Comparison of ENCODE assay signal across 19 cellular contexts in genomic region chr5:62385136-62385535, GRCh38. TPM values are rescaled to one million over a fixed set of nuclear protein-coding genes. Genes with fewer than 3 reads are reported as not detected.
DNase-seq lines count a peak whose midpoint lies in the region; ATAC-seq, FAIRE-seq and TF ChIP-seq lines count a peak whose summit lies in the region.
"Had no signal": no experiment of that assay in that cellular context is flagged by ENCODE, and none has a peak within 500 bp of the region (broad histone marks: within the 10 kb centered on the region; RNA-seq: fewer than 3 reads in every experiment).

No MANE protein-coding gene starts in this region.

- no peak for TF ChIP-seq CTCF in Calu3 (IDR thresholded peaks at IDR 0.05; ENCODE audit: unreplicated experiment)
- TF ChIP-seq CTCF in LNCaP clone FGC (IDR thresholded peaks at IDR 0.05; ENCODE audit: control insufficient read depth, extremely low read depth, insufficient read depth) = no peak
- TF ChIP-seq CTCF in epithelial cell of esophagus (IDR thresholded peaks at IDR 0.05; ENCODE audit: insufficient read depth, low read depth, low read length, missing control alignments) = no peak
- no peak for TF ChIP-seq CTCF in pancreas (IDR thresholded peaks at IDR 0.05)
- no peak for TF ChIP-seq CTCF in upper lobe of left lung (IDR thresholded peaks at IDR 0.05)

- H3K23ac ChIP-seq in neuronal stem cell (ENCODE audit: low read depth, low read length, poor library complexity) = no peak overlapping the region

- H3K79me1 ChIP-seq in neuronal stem cell (ENCODE audit: low read depth, low read length) = no peaks in the 10 kb centered on the region

- no peak for DNase-seq in Calu3
- DNase-seq in LNCaP clone FGC (ENCODE audit: low read depth) = peak; percentile 60
- DNase-seq in epithelial cell of esophagus (ENCODE audit: low read depth) = peak; percentile 78
- no peak for DNase-seq in pancreas
- no peak for DNase-seq in upper lobe of left lung
- DNase-seq in neuronal stem cell (ENCODE audit: low spot score) = no peak
- DNase-seq: activated CD8-positive, alpha-beta memory T cell treated with anti-CD3 and anti-CD28 coated beads for 24 hours; activated gamma-delta T cell treated with Interleukin-2 at 50 U/mL for 16 hours; central memory CD4-positive, alpha-beta T cell; DND-41; HCEC 1CT; islet precursor cell; NCI-H226; SJCRH30; stimulated activated CD4-positive, alpha-beta T cell treated with anti-CD3 and anti-CD28 coated beads, Interleukin-12 subunit alpha, Interleukin-12 subunit beta, amount 100 ng/mL, for 4 hours; stomach had no signal

- peak overlapping the region; percentile 92 for H3K27ac Mint-ChIP-seq in Calu3 (ENCODE audit: unreplicated experiment)

- H3K14ac ChIP-seq in neuronal stem cell (ENCODE audit: low read length) = no peak overlapping the region

- no peaks in the 10 kb centered on the region for H3K9me3 Mint-ChIP-seq in Calu3 (ENCODE audit: low read depth, unreplicated experiment)

- no peak for FAIRE-seq in pancreas (lab: Jason Lieb, UNC)

- WGBS in pancreas, 2 donors = 56 to 57% methylated on average over 4 of the region's 4 CpGs
- 78 to 79% methylated on average over 4 of the region's 4 CpGs for WGBS in upper lobe of left lung, 2 donors
- no CpG with 5 or more reads among the region's 4 CpGs for WGBS in neuronal stem cell (ENCODE audit: extremely low coverage in 2 of 2, insufficient read length in 2 of 2, insufficient replicate concordance in 1 of 2), 2 donors

- H4K91ac ChIP-seq in neuronal stem cell (ENCODE audit: low read depth, low read length, poor library complexity) = no peak overlapping the region

- H3K4me3 Mint-ChIP-seq in Calu3 (ENCODE audit: low read depth, unreplicated experiment) = peak overlapping the region; percentile 61

- no peak for TF ChIP-seq EP300 in upper lobe of left lung (IDR thresholded peaks at IDR 0.05)

- no peak overlapping the region for H2AK5ac ChIP-seq in neuronal stem cell (ENCODE audit: low read depth, low read length)

- no TSS peak for BruUV-seq in Calu3 (replicated peaks; lab: Mats Ljungman, UMichigan)

- no peak overlapping the region for H3K18ac ChIP-seq in neuronal stem cell (ENCODE audit: low read length)

- peaks cover 24% of the 10 kb centered on the region for H3K4me1 Mint-ChIP-seq in Calu3 (ENCODE audit: low read depth, unreplicated experiment)

- ATAC-seq in pancreas (peak; percentile 35 to 73 (median 56)), upper lobe of left lung (ENCODE audit: low FRiP score in 2 of 2) (no peak), GM18498 (IDR thresholded peaks at IDR 0.05; ENCODE audit: unreplicated experiment) (no peak)

- no peak overlapping the region for H3K9ac ChIP-seq in neuronal stem cell (ENCODE audit: low read depth, low read length, poor library complexity)
- H3K9ac ChIP-seq: BLaER1 treated with 17β-estradiol and CSF1 and Interleukin-3, amounts not matched to agents 10 nM and 100 nM; KMS-11 had no signal

- H3K36me3 Mint-ChIP-seq in Calu3 (ENCODE audit: insufficient read depth, unreplicated experiment) = peaks cover 52% of the 10 kb centered on the region

- 0 out of 2 replicates have a peak overlapping the region, but pooled peaks have one; percentile 1 for H3K4me3 ChIP-seq in LNCaP clone FGC (ENCODE audit: low read depth, low read length)
- H3K4me3 ChIP-seq in epithelial cell of esophagus (ENCODE audit: low read length) = no peak overlapping the region
- H3K4me3 ChIP-seq in pancreas = no peak overlapping the region
- no peak overlapping the region for H3K4me3 ChIP-seq in upper lobe of left lung
- H3K4me3 ChIP-seq in neuronal stem cell (ENCODE audit: low read length in 2 of 2) = no peak overlapping the region
- H3K4me3 ChIP-seq: BLaER1 treated with 17β-estradiol and CSF1 and Interleukin-3, amounts not matched to agents 10 nM and 100 nM; SJCRH30; stomach had no signal

- no peak overlapping the region for H2BK5ac ChIP-seq in neuronal stem cell (ENCODE audit: low read length)

- peak overlapping the region in 2 of 4 donors; percentile 34 to 67 for H3K27ac ChIP-seq in pancreas
- H3K27ac ChIP-seq in upper lobe of left lung = no peak overlapping the region
- H3K27ac ChIP-seq in neuronal stem cell (replicated peaks; ENCODE audit: low read length) = no peak overlapping the region
- H3K27ac ChIP-seq: BLaER1 treated with 17β-estradiol and CSF1 and Interleukin-3, amounts not matched to agents 10 nM and 100 nM; KMS-11; SJCRH30; stomach had no signal

- no peaks in the 10 kb centered on the region for H3K27me3 ChIP-seq in pancreas
- H3K27me3 ChIP-seq in upper lobe of left lung = no peaks in the 10 kb centered on the region
- no peaks in the 10 kb centered on the region for H3K27me3 ChIP-seq in neuronal stem cell (ENCODE audit: control insufficient read depth in 3 of 3, insufficient read depth in 3 of 3, low read depth in 1 of 3, low read length in 3 of 3)
- H3K27me3 ChIP-seq: BLaER1 treated with 17β-estradiol and CSF1 and Interleukin-3, amounts not matched to agents 10 nM and 100 nM; SJCRH30; stomach had no signal

- CTCF ChIA-PET in Calu3 (lab: Charles Lee) = interaction anchor here (0.7 to 1.5 kb wide), 3 partner anchors 19 to 121 kb away, joined by 3 to 6 read pairs (median 3); partner anchors contain the start of gene DIMT1

- no peak overlapping the region for H2BK15ac ChIP-seq in neuronal stem cell (ENCODE audit: low read length)

- H3K4me1 ChIP-seq in pancreas (peaks cover 0 to 8% (median 6%) of the 10 kb centered on the region in 3 donors), upper lobe of left lung (no peaks in the 10 kb centered on the region), neuronal stem cell (ENCODE audit: control insufficient read depth in 2 of 2, insufficient read depth in 1 of 2, low read depth in 1 of 2, low read length in 2 of 2) (no peaks in the 10 kb centered on the region)
- H3K4me1 ChIP-seq: BLaER1 treated with 17β-estradiol and CSF1 and Interleukin-3, amounts not matched to agents 10 nM and 100 nM; SJCRH30 had no signal

- intact Hi-C loops in Calu3 (cut with micrococcal nuclease; ENCODE audit: unreplicated experiment) (no loop called here), pancreas (cut with DNase I) (no loop called here)

- no peak for TF ChIP-seq POLR2A in upper lobe of left lung (IDR thresholded peaks at IDR 0.05)

- H3K36me3 ChIP-seq in pancreas (peaks cover 6 to 24% (median 10%) of the 10 kb centered on the region in 3 donors), upper lobe of left lung (peaks cover 16 to 85% (median 34%) of the 10 kb centered on the region in 4 donors), neuronal stem cell (replicated peaks in 1 of 2; ENCODE audit: control insufficient read depth in 2 of 2, insufficient read depth in 2 of 2, low read length in 2 of 2) (peaks cover 13 to 96% of the 10 kb centered on the region in 2 donors)

- H3K4me2 ChIP-seq in neuronal stem cell (ENCODE audit: insufficient read depth, low read length, poor library complexity, severe bottlenecking) = no peak overlapping the region
- H3K4me2 ChIP-seq: BLaER1 treated with 17β-estradiol and CSF1 and Interleukin-3, amounts not matched to agents 10 nM and 100 nM; KMS-11 had no signal

- H3K4ac ChIP-seq in neuronal stem cell (ENCODE audit: low read length) = no peak overlapping the region

- H4K8ac ChIP-seq in neuronal stem cell (ENCODE audit: low read depth, low read length) = no peak overlapping the region

- H2BK12ac ChIP-seq in neuronal stem cell (ENCODE audit: low read length) = no peak overlapping the region

- no peak overlapping the region for H2AFZ ChIP-seq in neuronal stem cell (ENCODE audit: low read length)

- H2BK120ac ChIP-seq in neuronal stem cell (ENCODE audit: low read depth, low read length) = no peak overlapping the region

- H3K27me3 Mint-ChIP-seq in Calu3 (ENCODE audit: unreplicated experiment) = no peaks in the 10 kb centered on the region

- H3K9me3 ChIP-seq in pancreas (no peaks in the 10 kb centered on the region), upper lobe of left lung (no peaks in the 10 kb centered on the region), neuronal stem cell (replicated peaks in 1 of 2; ENCODE audit: control insufficient read depth in 2 of 2, insufficient read depth in 1 of 2, low read depth in 1 of 2, low read length in 2 of 2) (no peaks in the 10 kb centered on the region)
- H3K9me3 ChIP-seq: BLaER1 treated with 17β-estradiol and CSF1 and Interleukin-3, amounts not matched to agents 10 nM and 100 nM; SJCRH30; stomach had no signal

RNA-seq across cellular contexts. Expression of gene DIMT1, which starts 18.6 kb away (rescaled TPM):
- 34.4 and 41.1 TPM in 2 replicates for total RNA-seq in Calu3 (2022)
- 10 to 100 TPM; 10.7 to 26.3 (median 13.2) TPM for total RNA-seq in pancreas
- polyA plus RNA-seq in pancreas = 1 to 10 TPM; 8.0 to 9.0 TPM
- 10 to 100 TPM in 3 of 6 donors, 1 to 10 TPM in 3; 2.1 to 24.5 (median 13.0) TPM for total RNA-seq in upper lobe of left lung
- polyA plus RNA-seq in neuronal stem cell (2013, experiment 1 of 2) = 24.4 TPM
- polyA plus RNA-seq in neuronal stem cell (2013, experiment 2 of 2) = 24.2 TPM

RNA-seq across cellular contexts. Expression of gene IPO11, which starts 27.4 kb away (rescaled TPM):
- total RNA-seq in Calu3 (2022) = 43.4 and 47.3 TPM in 2 replicates
- total RNA-seq in pancreas = 10 to 100 TPM in 5 of 6 donors, 1 to 10 TPM in 1; 8.9 to 19.5 (median 12.3) TPM
- 1 to 10 TPM; 3.7 to 5.9 TPM for polyA plus RNA-seq in pancreas
- total RNA-seq in upper lobe of left lung = 10 to 100 TPM; 12.2 to 40.4 (median 18.8) TPM
- 23.5 TPM for polyA plus RNA-seq in neuronal stem cell (2013, experiment 1 of 2)
- 22.8 TPM for polyA plus RNA-seq in neuronal stem cell (2013, experiment 2 of 2)

Comparison
In these comparisons a context has a peak if more than half of its experiments do, and no peak if none do; other contexts are left out.
1. DNase-seq: peak in LNCaP clone FGC (single experiment) and epithelial cell of esophagus (single experiment); none in Calu3 (single experiment), pancreas (0 of 6), upper lobe of left lung (0 of 2) and neuronal stem cell (single experiment).
2. ATAC-seq: peak in pancreas (4 of 4); none in upper lobe of left lung (0 of 2) and GM18498 (single experiment).